ENCODE assay signal across 1 cellular context in the genomic region with DNA sequence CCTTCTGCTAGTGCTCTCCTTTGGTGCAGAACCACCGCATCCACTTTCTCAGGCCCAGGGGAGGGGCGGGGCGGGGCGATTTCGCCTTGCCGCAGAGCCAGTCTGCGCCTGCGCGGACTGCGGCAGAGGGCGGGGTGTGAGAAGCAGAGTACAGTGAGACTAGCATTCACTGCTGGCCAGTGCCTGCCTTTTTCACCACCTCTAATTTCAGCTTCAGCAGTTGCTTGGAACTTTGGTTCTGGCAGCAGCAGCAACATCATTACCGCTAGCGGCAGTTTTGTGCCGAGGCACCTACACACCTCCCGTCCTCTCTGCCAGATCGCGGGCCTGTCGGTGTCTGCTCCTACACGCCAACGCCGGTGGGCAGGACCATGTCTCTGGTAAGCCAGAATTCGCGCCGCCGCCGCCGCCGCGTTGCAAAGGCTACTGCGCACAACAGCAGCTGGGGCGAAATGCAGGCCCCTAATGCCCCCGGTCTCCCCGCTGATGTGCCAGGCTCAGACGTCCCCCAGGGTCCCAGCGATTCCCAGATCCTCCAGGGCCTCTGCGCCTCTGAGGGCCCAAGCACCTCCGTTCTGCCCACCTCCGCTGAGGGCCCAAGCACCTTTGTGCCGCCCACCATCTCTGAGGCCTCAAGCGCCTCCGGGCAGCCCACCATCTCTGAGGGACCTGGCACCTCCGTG.
TF ChIP-seq lines count a peak whose summit lies in the region.

A gene with protein sequence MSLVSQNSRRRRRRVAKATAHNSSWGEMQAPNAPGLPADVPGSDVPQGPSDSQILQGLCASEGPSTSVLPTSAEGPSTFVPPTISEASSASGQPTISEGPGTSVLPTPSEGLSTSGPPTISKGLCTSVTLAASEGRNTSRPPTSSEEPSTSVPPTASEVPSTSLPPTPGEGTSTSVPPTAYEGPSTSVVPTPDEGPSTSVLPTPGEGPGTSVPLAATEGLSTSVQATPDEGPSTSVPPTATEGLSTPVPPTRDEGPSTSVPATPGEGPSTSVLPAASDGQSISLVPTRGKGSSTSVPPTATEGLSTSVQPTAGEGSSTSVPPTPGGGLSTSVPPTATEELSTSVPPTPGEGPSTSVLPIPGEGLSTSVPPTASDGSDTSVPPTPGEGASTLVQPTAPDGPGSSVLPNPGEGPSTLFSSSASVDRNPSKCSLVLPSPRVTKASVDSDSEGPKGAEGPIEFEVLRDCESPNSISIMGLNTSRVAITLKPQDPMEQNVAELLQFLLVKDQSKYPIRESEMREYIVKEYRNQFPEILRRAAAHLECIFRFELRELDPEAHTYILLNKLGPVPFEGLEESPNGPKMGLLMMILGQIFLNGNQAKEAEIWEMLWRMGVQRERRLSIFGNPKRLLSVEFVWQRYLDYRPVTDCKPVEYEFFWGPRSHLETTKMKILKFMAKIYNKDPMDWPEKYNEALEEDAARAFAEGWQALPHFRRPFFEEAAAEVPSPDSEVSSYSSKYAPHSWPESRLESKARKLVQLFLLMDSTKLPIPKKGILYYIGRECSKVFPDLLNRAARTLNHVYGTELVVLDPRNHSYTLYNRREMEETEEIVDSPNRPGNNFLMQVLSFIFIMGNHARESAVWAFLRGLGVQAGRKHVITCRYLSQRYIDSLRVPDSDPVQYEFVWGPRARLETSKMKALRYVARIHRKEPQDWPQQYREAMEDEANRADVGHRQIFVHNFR (plus strand): TSS at position 151 of the 683 bp plus-strand sequence. CDS start 221 bp downstream, at position 372.

TF ChIP-seq in HepG2, 621 proteins besides CTCF, POLR2A, EP300 and RAD21 (continued from another document and continues in another):
- TF ChIP-seq, protein P1, sequence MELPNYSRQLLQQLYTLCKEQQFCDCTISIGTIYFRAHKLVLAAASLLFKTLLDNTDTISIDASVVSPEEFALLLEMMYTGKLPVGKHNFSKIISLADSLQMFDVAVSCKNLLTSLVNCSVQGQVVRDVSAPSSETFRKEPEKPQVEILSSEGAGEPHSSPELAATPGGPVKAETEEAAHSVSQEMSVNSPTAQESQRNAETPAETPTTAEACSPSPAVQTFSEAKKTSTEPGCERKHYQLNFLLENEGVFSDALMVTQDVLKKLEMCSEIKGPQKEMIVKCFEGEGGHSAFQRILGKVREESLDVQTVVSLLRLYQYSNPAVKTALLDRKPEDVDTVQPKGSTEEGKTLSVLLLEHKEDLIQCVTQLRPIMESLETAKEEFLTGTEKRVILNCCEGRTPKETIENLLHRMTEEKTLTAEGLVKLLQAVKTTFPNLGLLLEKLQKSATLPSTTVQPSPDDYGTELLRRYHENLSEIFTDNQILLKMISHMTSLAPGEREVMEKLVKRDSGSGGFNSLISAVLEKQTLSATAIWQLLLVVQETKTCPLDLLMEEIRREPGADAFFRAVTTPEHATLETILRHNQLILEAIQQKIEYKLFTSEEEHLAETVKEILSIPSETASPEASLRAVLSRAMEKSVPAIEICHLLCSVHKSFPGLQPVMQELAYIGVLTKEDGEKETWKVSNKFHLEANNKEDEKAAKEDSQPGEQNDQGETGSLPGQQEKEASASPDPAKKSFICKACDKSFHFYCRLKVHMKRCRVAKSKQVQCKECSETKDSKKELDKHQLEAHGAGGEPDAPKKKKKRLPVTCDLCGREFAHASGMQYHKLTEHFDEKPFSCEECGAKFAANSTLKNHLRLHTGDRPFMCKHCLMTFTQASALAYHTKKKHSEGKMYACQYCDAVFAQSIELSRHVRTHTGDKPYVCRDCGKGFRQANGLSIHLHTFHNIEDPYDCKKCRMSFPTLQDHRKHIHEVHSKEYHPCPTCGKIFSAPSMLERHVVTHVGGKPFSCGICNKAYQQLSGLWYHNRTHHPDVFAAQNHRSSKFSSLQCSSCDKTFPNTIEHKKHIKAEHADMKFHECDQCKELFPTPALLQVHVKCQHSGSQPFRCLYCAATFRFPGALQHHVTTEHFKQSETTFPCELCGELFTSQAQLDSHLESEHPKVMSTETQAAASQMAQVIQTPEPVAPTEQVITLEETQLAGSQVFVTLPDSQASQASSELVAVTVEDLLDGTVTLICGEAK (IDR thresholded peaks at IDR 0.05) = no peak
- TF ChIP-seq, protein P1 (CRISPR knock-in tag; IDR thresholded peaks at IDR 0.05) = peak; percentile 26; the same call in 1 of the 2 replicates
- no peak for TF ChIP-seq LCORL (IDR thresholded peaks at IDR 0.05)
- 0 out of 2 replicates have a peak, but pooled peaks have one; percentile 23 for TF ChIP-seq LCORL (CRISPR knock-in tag; IDR thresholded peaks at IDR 0.05)
- TF ChIP-seq SOX6 (IDR thresholded peaks at IDR 0.05) = no peak
- no peak for TF ChIP-seq SOX6 (CRISPR knock-in tag; IDR thresholded peaks at IDR 0.05)
- no peak for TF ChIP-seq ISX (CRISPR knock-in tag; conservative IDR thresholded peaks at IDR 0.05)
- no peak for TF ChIP-seq SUZ12 (IDR thresholded peaks at IDR 0.05; ENCODE audit: low read depth, low read length)
- TF ChIP-seq REXO4 (CRISPR knock-in tag; IDR thresholded peaks at IDR 0.05; ENCODE audit: borderline replicate concordance) = no peak
- TF ChIP-seq, protein P2, sequence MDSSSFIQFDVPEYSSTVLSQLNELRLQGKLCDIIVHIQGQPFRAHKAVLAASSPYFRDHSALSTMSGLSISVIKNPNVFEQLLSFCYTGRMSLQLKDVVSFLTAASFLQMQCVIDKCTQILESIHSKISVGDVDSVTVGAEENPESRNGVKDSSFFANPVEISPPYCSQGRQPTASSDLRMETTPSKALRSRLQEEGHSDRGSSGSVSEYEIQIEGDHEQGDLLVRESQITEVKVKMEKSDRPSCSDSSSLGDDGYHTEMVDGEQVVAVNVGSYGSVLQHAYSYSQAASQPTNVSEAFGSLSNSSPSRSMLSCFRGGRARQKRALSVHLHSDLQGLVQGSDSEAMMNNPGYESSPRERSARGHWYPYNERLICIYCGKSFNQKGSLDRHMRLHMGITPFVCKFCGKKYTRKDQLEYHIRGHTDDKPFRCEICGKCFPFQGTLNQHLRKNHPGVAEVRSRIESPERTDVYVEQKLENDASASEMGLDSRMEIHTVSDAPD (CRISPR knock-in tag; IDR thresholded peaks at IDR 0.05) = no peak
- TF ChIP-seq IKZF4 (CRISPR knock-in tag; IDR thresholded peaks at IDR 0.05; ENCODE audit: borderline replicate concordance, low read depth, not compliant biosample characterization) = no peak
- no peak for TF ChIP-seq ARID2 (CRISPR knock-in tag; IDR thresholded peaks at IDR 0.05; ENCODE audit: borderline replicate concordance)
- TF ChIP-seq JUN (CRISPR knock-in tag; IDR thresholded peaks at IDR 0.05) = no peak
- no peak for TF ChIP-seq MED8 (CRISPR knock-in tag; IDR thresholded peaks at IDR 0.05; ENCODE audit: insufficient replicate concordance)
- TF ChIP-seq KDM5B (CRISPR knock-in tag; IDR thresholded peaks at IDR 0.05; ENCODE audit: borderline replicate concordance) = peak; percentile 60; the same call in 1 of the 2 replicates
- TF ChIP-seq, protein P3, sequence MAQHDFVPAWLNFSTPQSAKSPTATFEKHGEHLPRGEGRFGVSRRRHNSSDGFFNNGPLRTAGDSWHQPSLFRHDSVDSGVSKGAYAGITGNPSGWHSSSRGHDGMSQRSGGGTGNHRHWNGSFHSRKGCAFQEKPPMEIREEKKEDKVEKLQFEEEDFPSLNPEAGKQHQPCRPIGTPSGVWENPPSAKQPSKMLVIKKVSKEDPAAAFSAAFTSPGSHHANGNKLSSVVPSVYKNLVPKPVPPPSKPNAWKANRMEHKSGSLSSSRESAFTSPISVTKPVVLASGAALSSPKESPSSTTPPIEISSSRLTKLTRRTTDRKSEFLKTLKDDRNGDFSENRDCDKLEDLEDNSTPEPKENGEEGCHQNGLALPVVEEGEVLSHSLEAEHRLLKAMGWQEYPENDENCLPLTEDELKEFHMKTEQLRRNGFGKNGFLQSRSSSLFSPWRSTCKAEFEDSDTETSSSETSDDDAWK (CRISPR knock-in tag; IDR thresholded peaks at IDR 0.05) = no peak
- no peak for TF ChIP-seq ZNF7 (CRISPR knock-in tag; IDR thresholded peaks at IDR 0.05)
- TF ChIP-seq, protein P4, sequence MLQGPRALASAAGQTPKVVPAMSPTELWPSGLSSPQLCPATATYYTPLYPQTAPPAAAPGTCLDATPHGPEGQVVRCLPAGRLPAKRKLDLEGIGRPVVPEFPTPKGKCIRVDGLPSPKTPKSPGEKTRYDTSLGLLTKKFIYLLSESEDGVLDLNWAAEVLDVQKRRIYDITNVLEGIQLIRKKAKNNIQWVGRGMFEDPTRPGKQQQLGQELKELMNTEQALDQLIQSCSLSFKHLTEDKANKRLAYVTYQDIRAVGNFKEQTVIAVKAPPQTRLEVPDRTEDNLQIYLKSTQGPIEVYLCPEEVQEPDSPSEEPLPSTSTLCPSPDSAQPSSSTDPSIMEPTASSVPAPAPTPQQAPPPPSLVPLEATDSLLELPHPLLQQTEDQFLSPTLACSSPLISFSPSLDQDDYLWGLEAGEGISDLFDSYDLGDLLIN (CRISPR knock-in tag; IDR thresholded peaks at IDR 0.05; ENCODE audit: borderline replicate concordance) = no peak
- TF ChIP-seq ZZZ3 (CRISPR knock-in tag; IDR thresholded peaks at IDR 0.05; ENCODE audit: borderline replicate concordance) = no peak
- peak; percentile 35 for TF ChIP-seq HNRNPLL (IDR thresholded peaks at IDR 0.05; ENCODE audit: low read depth, low read length, poor library complexity, severe bottlenecking)
- no peak for TF ChIP-seq ZNF550 (CRISPR knock-in tag; IDR thresholded peaks at IDR 0.05; ENCODE audit: borderline replicate concordance)
- TF ChIP-seq, protein P5, sequence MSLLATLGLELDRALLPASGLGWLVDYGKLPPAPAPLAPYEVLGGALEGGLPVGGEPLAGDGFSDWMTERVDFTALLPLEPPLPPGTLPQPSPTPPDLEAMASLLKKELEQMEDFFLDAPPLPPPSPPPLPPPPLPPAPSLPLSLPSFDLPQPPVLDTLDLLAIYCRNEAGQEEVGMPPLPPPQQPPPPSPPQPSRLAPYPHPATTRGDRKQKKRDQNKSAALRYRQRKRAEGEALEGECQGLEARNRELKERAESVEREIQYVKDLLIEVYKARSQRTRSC (CRISPR knock-in tag; IDR thresholded peaks at IDR 0.05; ENCODE audit: low read depth) = no peak
- TF ChIP-seq THAP11 (CRISPR knock-in tag; IDR thresholded peaks at IDR 0.05) = no peak
- TF ChIP-seq MTF2 (CRISPR knock-in tag; IDR thresholded peaks at IDR 0.05; ENCODE audit: borderline replicate concordance) = 0 out of 2 replicates have a peak, but pooled peaks have one; percentile 24
- no peak for TF ChIP-seq ZNF432 (CRISPR knock-in tag; IDR thresholded peaks at IDR 0.05; ENCODE audit: borderline replicate concordance)
- no peak for TF ChIP-seq ZNF468 (CRISPR knock-in tag; IDR thresholded peaks at IDR 0.05)
- TF ChIP-seq, protein P6, sequence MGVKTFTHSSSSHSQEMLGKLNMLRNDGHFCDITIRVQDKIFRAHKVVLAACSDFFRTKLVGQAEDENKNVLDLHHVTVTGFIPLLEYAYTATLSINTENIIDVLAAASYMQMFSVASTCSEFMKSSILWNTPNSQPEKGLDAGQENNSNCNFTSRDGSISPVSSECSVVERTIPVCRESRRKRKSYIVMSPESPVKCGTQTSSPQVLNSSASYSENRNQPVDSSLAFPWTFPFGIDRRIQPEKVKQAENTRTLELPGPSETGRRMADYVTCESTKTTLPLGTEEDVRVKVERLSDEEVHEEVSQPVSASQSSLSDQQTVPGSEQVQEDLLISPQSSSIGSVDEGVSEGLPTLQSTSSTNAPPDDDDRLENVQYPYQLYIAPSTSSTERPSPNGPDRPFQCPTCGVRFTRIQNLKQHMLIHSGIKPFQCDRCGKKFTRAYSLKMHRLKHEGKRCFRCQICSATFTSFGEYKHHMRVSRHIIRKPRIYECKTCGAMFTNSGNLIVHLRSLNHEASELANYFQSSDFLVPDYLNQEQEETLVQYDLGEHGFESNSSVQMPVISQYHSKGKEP (CRISPR knock-in tag; IDR thresholded peaks at IDR 0.05) = no peak
- peak; percentile 38; the same call in 1 of the 2 replicates for TF ChIP-seq FOXC1 (CRISPR knock-in tag; IDR thresholded peaks at IDR 0.05; ENCODE audit: borderline replicate concordance)
- TF ChIP-seq, protein P7, sequence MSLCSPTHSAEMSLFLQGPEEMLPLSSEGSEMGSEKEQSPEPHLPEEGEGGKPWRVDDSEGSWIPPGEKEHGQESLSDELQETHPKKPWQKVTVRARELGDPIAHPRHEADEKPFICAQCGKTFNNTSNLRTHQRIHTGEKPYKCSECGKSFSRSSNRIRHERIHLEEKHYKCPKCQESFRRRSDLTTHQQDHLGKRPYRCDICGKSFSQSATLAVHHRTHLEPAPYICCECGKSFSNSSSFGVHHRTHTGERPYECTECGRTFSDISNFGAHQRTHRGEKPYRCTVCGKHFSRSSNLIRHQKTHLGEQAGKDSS (CRISPR knock-in tag; IDR thresholded peaks at IDR 0.05; ENCODE audit: borderline replicate concordance, low read depth) = no peak
- no peak for TF ChIP-seq TARDBP (CRISPR knock-in tag; IDR thresholded peaks at IDR 0.05)
